1 cellular context compared by ENCODE assay signal in the genomic region with DNA sequence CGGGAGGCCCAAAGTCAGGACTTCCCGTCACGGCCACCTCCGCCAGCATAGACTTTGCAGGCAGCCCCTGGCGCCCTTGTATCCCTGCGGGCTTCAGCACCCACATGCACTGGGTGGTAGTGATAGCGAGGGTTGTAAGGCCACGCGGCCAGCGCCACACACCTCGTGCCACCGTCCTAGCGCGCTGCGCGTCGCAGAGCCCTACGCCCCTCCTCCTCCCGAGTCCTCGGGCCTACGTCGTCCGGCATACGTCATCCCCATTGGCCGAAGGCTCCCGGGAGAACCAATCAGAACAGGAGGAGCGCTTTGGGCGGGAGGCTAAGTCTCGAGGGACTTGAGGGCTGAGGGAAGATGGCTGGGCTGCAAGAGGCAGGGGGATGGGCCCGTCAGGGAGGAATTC.
TF ChIP-seq lines count a peak whose summit lies in the region.

No MANE protein-coding gene starts in this region.

TF ChIP-seq in GM23338, 12 proteins besides CTCF, POLR2A, EP300 and RAD21 (continued from another document):
- TF ChIP-seq, protein P1, sequence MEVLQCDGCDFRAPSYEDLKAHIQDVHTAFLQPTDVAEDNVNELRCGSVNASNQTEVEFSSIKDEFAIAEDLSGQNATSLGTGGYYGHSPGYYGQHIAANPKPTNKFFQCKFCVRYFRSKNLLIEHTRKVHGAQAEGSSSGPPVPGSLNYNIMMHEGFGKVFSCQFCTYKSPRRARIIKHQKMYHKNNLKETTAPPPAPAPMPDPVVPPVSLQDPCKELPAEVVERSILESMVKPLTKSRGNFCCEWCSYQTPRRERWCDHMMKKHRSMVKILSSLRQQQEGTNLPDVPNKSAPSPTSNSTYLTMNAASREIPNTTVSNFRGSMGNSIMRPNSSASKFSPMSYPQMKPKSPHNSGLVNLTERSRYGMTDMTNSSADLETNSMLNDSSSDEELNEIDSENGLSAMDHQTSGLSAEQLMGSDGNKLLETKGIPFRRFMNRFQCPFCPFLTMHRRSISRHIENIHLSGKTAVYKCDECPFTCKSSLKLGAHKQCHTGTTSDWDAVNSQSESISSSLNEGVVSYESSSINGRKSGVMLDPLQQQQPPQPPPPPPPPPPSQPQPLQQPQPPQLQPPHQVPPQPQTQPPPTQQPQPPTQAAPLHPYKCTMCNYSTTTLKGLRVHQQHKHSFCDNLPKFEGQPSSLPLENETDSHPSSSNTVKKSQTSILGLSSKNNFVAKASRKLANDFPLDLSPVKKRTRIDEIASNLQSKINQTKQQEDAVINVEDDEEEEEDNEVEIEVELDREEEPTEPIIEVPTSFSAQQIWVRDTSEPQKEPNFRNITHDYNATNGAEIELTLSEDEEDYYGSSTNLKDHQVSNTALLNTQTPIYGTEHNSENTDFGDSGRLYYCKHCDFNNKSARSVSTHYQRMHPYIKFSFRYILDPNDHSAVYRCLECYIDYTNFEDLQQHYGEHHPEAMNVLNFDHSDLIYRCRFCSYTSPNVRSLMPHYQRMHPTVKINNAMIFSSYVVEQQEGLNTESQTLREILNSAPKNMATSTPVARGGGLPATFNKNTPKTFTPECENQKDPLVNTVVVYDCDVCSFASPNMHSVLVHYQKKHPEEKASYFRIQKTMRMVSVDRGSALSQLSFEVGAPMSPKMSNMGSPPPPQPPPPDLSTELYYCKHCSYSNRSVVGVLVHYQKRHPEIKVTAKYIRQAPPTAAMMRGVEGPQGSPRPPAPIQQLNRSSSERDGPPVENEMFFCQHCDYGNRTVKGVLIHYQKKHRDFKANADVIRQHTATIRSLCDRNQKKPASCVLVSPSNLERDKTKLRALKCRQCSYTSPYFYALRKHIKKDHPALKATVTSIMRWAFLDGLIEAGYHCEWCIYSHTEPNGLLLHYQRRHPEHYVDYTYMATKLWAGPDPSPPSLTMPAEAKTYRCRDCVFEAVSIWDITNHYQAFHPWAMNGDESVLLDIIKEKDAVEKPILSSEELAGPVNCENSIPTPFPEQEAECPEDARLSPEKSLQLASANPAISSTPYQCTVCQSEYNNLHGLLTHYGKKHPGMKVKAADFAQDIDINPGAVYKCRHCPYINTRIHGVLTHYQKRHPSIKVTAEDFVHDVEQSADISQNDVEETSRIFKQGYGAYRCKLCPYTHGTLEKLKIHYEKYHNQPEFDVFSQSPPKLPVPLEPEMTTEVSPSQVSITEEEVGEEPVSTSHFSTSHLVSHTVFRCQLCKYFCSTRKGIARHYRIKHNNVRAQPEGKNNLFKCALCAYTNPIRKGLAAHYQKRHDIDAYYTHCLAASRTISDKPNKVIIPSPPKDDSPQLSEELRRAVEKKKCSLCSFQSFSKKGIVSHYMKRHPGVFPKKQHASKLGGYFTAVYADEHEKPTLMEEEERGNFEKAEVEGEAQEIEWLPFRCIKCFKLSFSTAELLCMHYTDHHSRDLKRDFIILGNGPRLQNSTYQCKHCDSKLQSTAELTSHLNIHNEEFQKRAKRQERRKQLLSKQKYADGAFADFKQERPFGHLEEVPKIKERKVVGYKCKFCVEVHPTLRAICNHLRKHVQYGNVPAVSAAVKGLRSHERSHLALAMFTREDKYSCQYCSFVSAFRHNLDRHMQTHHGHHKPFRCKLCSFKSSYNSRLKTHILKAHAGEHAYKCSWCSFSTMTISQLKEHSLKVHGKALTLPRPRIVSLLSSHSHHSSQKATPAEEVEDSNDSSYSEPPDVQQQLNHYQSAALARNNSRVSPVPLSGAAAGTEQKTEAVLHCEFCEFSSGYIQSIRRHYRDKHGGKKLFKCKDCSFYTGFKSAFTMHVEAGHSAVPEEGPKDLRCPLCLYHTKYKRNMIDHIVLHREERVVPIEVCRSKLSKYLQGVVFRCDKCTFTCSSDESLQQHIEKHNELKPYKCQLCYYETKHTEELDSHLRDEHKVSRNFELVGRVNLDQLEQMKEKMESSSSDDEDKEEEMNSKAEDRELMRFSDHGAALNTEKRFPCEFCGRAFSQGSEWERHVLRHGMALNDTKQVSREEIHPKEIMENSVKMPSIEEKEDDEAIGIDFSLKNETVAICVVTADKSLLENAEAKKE (CRISPR knock-in tag; IDR thresholded peaks at IDR 0.05) = no peak
- no peak for TF ChIP-seq STAT1 (IDR thresholded peaks at IDR 0.05; ENCODE audit: unreplicated experiment)
- TF ChIP-seq, protein P2, sequence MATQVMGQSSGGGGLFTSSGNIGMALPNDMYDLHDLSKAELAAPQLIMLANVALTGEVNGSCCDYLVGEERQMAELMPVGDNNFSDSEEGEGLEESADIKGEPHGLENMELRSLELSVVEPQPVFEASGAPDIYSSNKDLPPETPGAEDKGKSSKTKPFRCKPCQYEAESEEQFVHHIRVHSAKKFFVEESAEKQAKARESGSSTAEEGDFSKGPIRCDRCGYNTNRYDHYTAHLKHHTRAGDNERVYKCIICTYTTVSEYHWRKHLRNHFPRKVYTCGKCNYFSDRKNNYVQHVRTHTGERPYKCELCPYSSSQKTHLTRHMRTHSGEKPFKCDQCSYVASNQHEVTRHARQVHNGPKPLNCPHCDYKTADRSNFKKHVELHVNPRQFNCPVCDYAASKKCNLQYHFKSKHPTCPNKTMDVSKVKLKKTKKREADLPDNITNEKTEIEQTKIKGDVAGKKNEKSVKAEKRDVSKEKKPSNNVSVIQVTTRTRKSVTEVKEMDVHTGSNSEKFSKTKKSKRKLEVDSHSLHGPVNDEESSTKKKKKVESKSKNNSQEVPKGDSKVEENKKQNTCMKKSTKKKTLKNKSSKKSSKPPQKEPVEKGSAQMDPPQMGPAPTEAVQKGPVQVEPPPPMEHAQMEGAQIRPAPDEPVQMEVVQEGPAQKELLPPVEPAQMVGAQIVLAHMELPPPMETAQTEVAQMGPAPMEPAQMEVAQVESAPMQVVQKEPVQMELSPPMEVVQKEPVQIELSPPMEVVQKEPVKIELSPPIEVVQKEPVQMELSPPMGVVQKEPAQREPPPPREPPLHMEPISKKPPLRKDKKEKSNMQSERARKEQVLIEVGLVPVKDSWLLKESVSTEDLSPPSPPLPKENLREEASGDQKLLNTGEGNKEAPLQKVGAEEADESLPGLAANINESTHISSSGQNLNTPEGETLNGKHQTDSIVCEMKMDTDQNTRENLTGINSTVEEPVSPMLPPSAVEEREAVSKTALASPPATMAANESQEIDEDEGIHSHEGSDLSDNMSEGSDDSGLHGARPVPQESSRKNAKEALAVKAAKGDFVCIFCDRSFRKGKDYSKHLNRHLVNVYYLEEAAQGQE (IDR thresholded peaks at IDR 0.05; ENCODE audit: unreplicated experiment) = no peak
- no peak for TF ChIP-seq EZH2phosphoT487 (IDR thresholded peaks at IDR 0.05; ENCODE audit: unreplicated experiment)
- TF ChIP-seq CREB1 (CRISPR knock-in tag; IDR thresholded peaks at IDR 0.05; ENCODE audit: low read depth) = no peak
- no peak for TF ChIP-seq JUNB (IDR thresholded peaks at IDR 0.05; ENCODE audit: unreplicated experiment)
- TF ChIP-seq EZH2 (IDR thresholded peaks at IDR 0.05; ENCODE audit: low read depth, unreplicated experiment) = no peak
- TF ChIP-seq, protein P3, sequence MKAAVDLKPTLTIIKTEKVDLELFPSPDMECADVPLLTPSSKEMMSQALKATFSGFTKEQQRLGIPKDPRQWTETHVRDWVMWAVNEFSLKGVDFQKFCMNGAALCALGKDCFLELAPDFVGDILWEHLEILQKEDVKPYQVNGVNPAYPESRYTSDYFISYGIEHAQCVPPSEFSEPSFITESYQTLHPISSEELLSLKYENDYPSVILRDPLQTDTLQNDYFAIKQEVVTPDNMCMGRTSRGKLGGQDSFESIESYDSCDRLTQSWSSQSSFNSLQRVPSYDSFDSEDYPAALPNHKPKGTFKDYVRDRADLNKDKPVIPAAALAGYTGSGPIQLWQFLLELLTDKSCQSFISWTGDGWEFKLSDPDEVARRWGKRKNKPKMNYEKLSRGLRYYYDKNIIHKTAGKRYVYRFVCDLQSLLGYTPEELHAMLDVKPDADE (IDR thresholded peaks at IDR 0.05) = no peak
